In genomic region chr21:43600642-43601397, GRCh38 we compare ENCODE assay signal across 1 cellular context.
TF ChIP-seq lines count a peak whose summit lies in the region.

No MANE protein-coding gene starts in this region.

TF ChIP-seq in GM23338, 12 proteins besides CTCF, POLR2A, EP300 and RAD21 (continued from another document):
- TF ChIP-seq ETS1 (IDR thresholded peaks at IDR 0.05) (no peak), ZNF462 (CRISPR knock-in tag; IDR thresholded peaks at IDR 0.05) (no peak), ZNF114 (CRISPR knock-in tag; IDR thresholded peaks at IDR 0.05) (no peak), NANOG (IDR thresholded peaks at IDR 0.05; ENCODE audit: borderline replicate concordance) (no peak), CREB1 (CRISPR knock-in tag; IDR thresholded peaks at IDR 0.05; ENCODE audit: low read depth) (no peak), EZH2 (IDR thresholded peaks at IDR 0.05; ENCODE audit: low read depth, unreplicated experiment) (no peak), EZH2phosphoT487 (IDR thresholded peaks at IDR 0.05; ENCODE audit: unreplicated experiment) (no peak), STAT1 (IDR thresholded peaks at IDR 0.05; ENCODE audit: unreplicated experiment) (no peak), JUNB (IDR thresholded peaks at IDR 0.05; ENCODE audit: unreplicated experiment) (no peak), POLR2AphosphoS5 (IDR thresholded peaks at IDR 0.05; ENCODE audit: low read depth) (no peak)
